ENCODE assay signal across 8 cellular contexts in genomic region chr2:46540496-46541342, GRCh38. TPM values are rescaled to one million over a fixed set of nuclear protein-coding genes. Genes with fewer than 3 reads are reported as not detected.
DNase-seq lines count a peak whose midpoint lies in the region; ATAC-seq, FAIRE-seq and TF ChIP-seq lines count a peak whose summit lies in the region.

No MANE protein-coding gene starts in this region.

- TF ChIP-seq POLR2A in upper lobe of left lung (IDR thresholded peaks at IDR 0.05), result no peak

- FAIRE-seq in HTR-8/SVneo (lab: Jason Lieb, UNC), result no peak

- peaks cover 6% of the 10 kb centered on the region for H3K79me2 ChIP-seq in ACC112 (ENCODE audit: control insufficient read depth, insufficient read depth, low read length, unreplicated experiment)

- TF ChIP-seq CTCF in brain microvascular endothelial cell (IDR thresholded peaks at IDR 0.05; ENCODE audit: low read depth, low read length, missing control alignments) (no peak), lower lobe of right lung (IDR thresholded peaks at IDR 0.05) (no peak), upper lobe of left lung (IDR thresholded peaks at IDR 0.05) (no peak)

- peak; percentile 34 for DNase-seq in HTR-8/SVneo (ENCODE audit: insufficient read length, low spot score)
- peak; percentile 73 for DNase-seq in brain microvascular endothelial cell
- no peak for DNase-seq in lower lobe of right lung
- DNase-seq in upper lobe of left lung, result no peak
- DNase-seq in iPS-NIHi7 (ENCODE audit: extremely low spot score), result no peak
- no peak for DNase-seq in NCI-H2107 (lab: John Stamatoyannopoulos, UW)

- in situ Hi-C loops in brain microvascular endothelial cell (cut with HindIII; ENCODE audit: low pct_ligation_motif_present, low sequenced_read_pairs), result no loop called here

- ATAC-seq in lower lobe of right lung, result no peak
- no peak for ATAC-seq in upper lobe of left lung (ENCODE audit: low FRiP score in 2 of 2)
- no peak for ATAC-seq in HG03521 (IDR thresholded peaks at IDR 0.05; ENCODE audit: unreplicated experiment)

- H2AFZ ChIP-seq in ACC112 (ENCODE audit: low read length, unreplicated experiment), result no peak overlapping the region

- intact Hi-C loops in lower lobe of right lung (cut with DNase I), result no loop called here

- H3K27me3 ChIP-seq in ACC112 (ENCODE audit: insufficient read depth, low read length) (no peaks in the 10 kb centered on the region), brain microvascular endothelial cell (replicated peaks) (no peaks in the 10 kb centered on the region), lower lobe of right lung (ENCODE audit: low read depth) (no peaks in the 10 kb centered on the region), upper lobe of left lung (no peaks in the 10 kb centered on the region)

- H3K4me3 ChIP-seq in ACC112 (ENCODE audit: low read depth, low read length), result peak overlapping the region; percentile 75; the same call in 1 of the 2 replicates
- H3K4me3 ChIP-seq in brain microvascular endothelial cell (ENCODE audit: low read depth, low read length), result no peak overlapping the region
- no peak overlapping the region for H3K4me3 ChIP-seq in lower lobe of right lung
- no peak overlapping the region for H3K4me3 ChIP-seq in upper lobe of left lung

- peak overlapping the region; percentile 53; the same call in 1 of the 2 replicates for H3K27ac ChIP-seq in ACC112 (ENCODE audit: low read depth, low read length)
- peak overlapping the region; percentile 14 for H3K27ac ChIP-seq in brain microvascular endothelial cell
- H3K27ac ChIP-seq in lower lobe of right lung, result peak overlapping the region; percentile 83
- peak overlapping the region in 3 of 4 donors; percentile 81 to 99 (median 98) for H3K27ac ChIP-seq in upper lobe of left lung

- H3K4me1 ChIP-seq in ACC112 (ENCODE audit: control insufficient read depth, insufficient read depth, low read length, unreplicated experiment), result peaks cover 25% of the 10 kb centered on the region
- H3K4me1 ChIP-seq in lower lobe of right lung, result peaks cover 66% of the 10 kb centered on the region
- H3K4me1 ChIP-seq in upper lobe of left lung, result peaks cover 17 to 33% (median 29%) of the 10 kb centered on the region in 4 donors

- WGBS in upper lobe of left lung, 2 donors, result 80 to 82% methylated on average over 6 to 9 of the region's 9 CpGs

- no peak for TF ChIP-seq EP300 in upper lobe of left lung (IDR thresholded peaks at IDR 0.05)

- H3K36me3 ChIP-seq in ACC112 (ENCODE audit: insufficient read depth, low read length), result no peaks in the 10 kb centered on the region
- H3K36me3 ChIP-seq in brain microvascular endothelial cell (replicated peaks), result no peaks in the 10 kb centered on the region
- H3K36me3 ChIP-seq in lower lobe of right lung, result no peaks in the 10 kb centered on the region
- no peaks in the 10 kb centered on the region for H3K36me3 ChIP-seq in upper lobe of left lung

- H3K9me3 ChIP-seq in lower lobe of right lung (no peaks in the 10 kb centered on the region), upper lobe of left lung (no peaks in the 10 kb centered on the region)

RNA-seq across cellular contexts. Expression of gene RHOQ, which starts 1.6 kb away (rescaled TPM):
- total RNA-seq in lower lobe of right lung (88.5 TPM), upper lobe of left lung (100 to 1,000 TPM in 1 of 6 donors, 10 to 100 TPM in 5; 50.3 to 118 (median 69.7) TPM)

RNA-seq across cellular contexts. Expression of gene ATP6V1E2, which starts 1.7 kb away (rescaled TPM):
- total RNA-seq in lower lobe of right lung (9.5 TPM), upper lobe of left lung (10 to 100 TPM in 1 of 6 donors, 1 to 10 TPM in 5; 6.7 to 13.6 (median 7.8) TPM)

Comparison
In these comparisons a context has a peak if more than half of its experiments do, and no peak if none do; other contexts are left out.
1. H3K27ac ChIP-seq: peak in every context shown above with its lines; median percentile 98 in upper lobe of left lung; 83 in lower lobe of right lung; 53 in ACC112; 14 in brain microvascular endothelial cell.
2. DNase-seq: peak in HTR-8/SVneo (single experiment) and brain microvascular endothelial cell (single experiment); none in lower lobe of right lung (single experiment), upper lobe of left lung (0 of 2), iPS-NIHi7 (single experiment) and NCI-H2107 (single experiment).